In the genomic region with DNA sequence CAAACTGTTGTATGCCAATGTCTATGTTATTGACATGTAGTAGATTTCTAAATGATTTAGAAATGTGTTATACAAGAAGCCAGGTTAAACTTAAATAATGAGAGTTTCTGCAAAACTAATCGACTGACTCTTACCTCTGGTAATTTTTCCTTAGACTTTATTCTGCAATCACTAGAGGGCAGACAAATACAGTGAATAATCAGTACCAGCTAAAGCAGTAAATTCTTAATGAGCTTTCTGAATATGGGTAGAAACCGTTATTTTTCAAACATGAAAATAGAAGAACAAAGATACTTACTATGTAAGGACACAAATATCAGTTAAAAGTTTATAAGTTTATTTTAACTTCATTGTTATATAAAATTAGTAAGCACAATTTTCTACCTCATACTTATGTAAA, we compare ENCODE assay signal across 8 cellular contexts.
DNase-seq lines count a peak whose midpoint lies in the region; ATAC-seq, FAIRE-seq and TF ChIP-seq lines count a peak whose summit lies in the region.

No MANE protein-coding gene starts in this region.

- TF ChIP-seq CTCF in D721Med (IDR thresholded peaks at IDR 0.05; ENCODE audit: insufficient read depth, missing control alignments) (peak; percentile 82), foreskin fibroblast (IDR thresholded peaks at IDR 0.05; ENCODE audit: low read depth, low read length) (peak; percentile 53)

- H3K4me3 ChIP-seq in foreskin fibroblast (ENCODE audit: low read depth in 1 of 2, low read length in 2 of 2) (no peak overlapping the region), small intestine (ENCODE audit: low read depth in 1 of 2, low read length in 2 of 2) (no peak overlapping the region)

- FAIRE-seq in D721Med (lab: Jason Lieb, UNC) = peak; percentile 95
- peak; percentile 96 for FAIRE-seq in small intestine (lab: Jason Lieb, UNC)

- peak; percentile 65 for ATAC-seq in GM19372 (IDR thresholded peaks at IDR 0.05; ENCODE audit: low read depth, unreplicated experiment)
- ATAC-seq in GM19397 (IDR thresholded peaks at IDR 0.05; ENCODE audit: unreplicated experiment) = no peak

- H3K27me3 ChIP-seq in small intestine (ENCODE audit: control insufficient read depth in 2 of 2, insufficient read depth in 2 of 2, low read length in 2 of 2) = no peaks in the 10 kb centered on the region

- H3K9me3 ChIP-seq in small intestine (ENCODE audit: control insufficient read depth, low read depth) = no peaks in the 10 kb centered on the region

- no peaks in the 10 kb centered on the region for H3K4me1 ChIP-seq in small intestine (ENCODE audit: control insufficient read depth in 2 of 2, insufficient read depth in 1 of 2, low read depth in 1 of 2, low read length in 1 of 2)

- H3K36me3 ChIP-seq in small intestine (ENCODE audit: control insufficient read depth in 2 of 2, insufficient read depth in 2 of 2, low read length in 2 of 2) = no peaks in the 10 kb centered on the region

- no peak overlapping the region for H3K27ac ChIP-seq in small intestine (ENCODE audit: low read depth in 1 of 2, low read length in 1 of 2)

- no peak for DNase-seq in D721Med (ENCODE audit: insufficient read length, low spot score)
- peak; percentile 71 for DNase-seq in HT-29 (ENCODE audit: low spot score)
- DNase-seq in SKM-1 (lab: John Stamatoyannopoulos, UW; ENCODE audit: unreplicated experiment) = peak; percentile 64
- DNase-seq in foreskin fibroblast = peak in 1 of 2 donors; percentile 69
- peak; percentile 28 for DNase-seq in small intestine
- DNase-seq in activated T-cell treated with anti-CD3 and anti-CD28 coated beads, Interleukin-2, amount 50 U/mL, for 48 hours = no peak

- WGBS in small intestine, 3 donors = 2 to 4% (median 2%) methylated on average over 2 of the region's 2 CpGs

Comparison
In these comparisons a context has a peak if more than half of its experiments do, and no peak if none do; other contexts are left out.
1. DNase-seq: peak in HT-29 (single experiment), SKM-1 (single experiment) and small intestine (single experiment); none in D721Med (single experiment) and activated T-cell treated with anti-CD3 and anti-CD28 coated beads, Interleukin-2, amount 50 U/mL, for 48 hours (0 of 2).